Comparison of ENCODE assay signal across 24 cellular contexts in the genomic region with DNA sequence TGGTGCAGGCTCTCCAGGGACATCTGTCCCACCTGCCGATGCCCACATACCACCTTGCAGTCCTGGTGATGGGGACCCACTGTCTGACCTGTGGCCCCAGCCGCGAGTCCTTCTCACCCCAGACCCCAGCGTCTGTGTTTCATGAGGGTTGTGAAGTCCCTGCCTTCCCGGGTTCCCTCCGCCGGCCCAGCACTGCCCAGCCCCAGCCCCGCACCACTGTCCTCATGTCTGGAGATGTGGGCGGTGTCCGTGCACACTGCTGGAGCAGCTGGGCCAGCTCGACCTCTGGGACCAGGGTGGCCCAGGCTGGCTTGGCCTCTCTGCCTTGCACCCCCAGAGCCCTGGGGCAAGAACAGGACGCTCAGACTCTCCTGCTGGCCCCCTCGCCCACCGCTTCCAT.
DNase-seq lines count a peak whose midpoint lies in the region; ATAC-seq, FAIRE-seq and TF ChIP-seq lines count a peak whose summit lies in the region.
"Had no signal": no experiment of that assay in that cellular context is flagged by ENCODE, and none has a peak within 500 bp of the region (broad histone marks: within the 10 kb centered on the region; RNA-seq: fewer than 3 reads in every experiment).

No MANE protein-coding gene starts in this region.

- TF ChIP-seq EP300 in K562 (IDR thresholded peaks at IDR 0.05; ENCODE audit: low read length), result no peak
- no peak for TF ChIP-seq EP300 in neural cell (conservative IDR thresholded peaks at IDR 0.05; ENCODE audit: poor library complexity, severe bottlenecking)

- H3K27ac Mint-ChIP-seq in activated CD4-positive, alpha-beta T cell treated with anti-CD3 and anti-CD28 coated beads, Interleukin-2, amount 10 ng/mL, durations not matched to agents 7 days and 5 days, result peak overlapping the region; percentile 62
- H3K27ac Mint-ChIP-seq in GM23338, result no peak overlapping the region
- H3K27ac Mint-ChIP-seq: activated T-cell treated with anti-CD3 and anti-CD28 coated beads, Interleukin-2, amount 50 U/mL, for 72 hours had no signal

- H3K27me3 ChIP-seq in GM23338 (ENCODE audit: insufficient read depth) (no peaks in the 10 kb centered on the region), K562 (ENCODE audit: control insufficient read depth in 2 of 2, insufficient read depth in 2 of 2, low read length in 2 of 2) (no peaks in the 10 kb centered on the region), neural cell (ENCODE audit: insufficient read depth, low read depth, low read length) (no peaks in the 10 kb centered on the region), Karpas-422 (ENCODE audit: low read length) (no peaks in the 10 kb centered on the region)
- H3K27me3 ChIP-seq: heart left ventricle, uterus had no signal

- intact Hi-C loops in K562 (cut with micrococcal nuclease), result no loop called here

- H3F3A ChIP-seq in GM23338 (replicated peaks; ENCODE audit: low read depth) (no peaks in the 10 kb centered on the region; the same call in none of the 2 replicates), neural cell (ENCODE audit: insufficient read depth, low read length, poor library complexity, severe bottlenecking) (no peaks in the 10 kb centered on the region)

- H3K79me2 ChIP-seq in GM23338 (replicated peaks; ENCODE audit: insufficient read depth), result 0 out of 2 replicates have a peak, but pooled peaks cover 5% of the 10 kb centered on the region
- H3K79me2 ChIP-seq in K562 (ENCODE audit: control insufficient read depth, insufficient read depth, low read length), result peaks cover 18% of the 10 kb centered on the region; the same call in 2 of the 3 replicates
- H3K79me2 ChIP-seq in neural cell (replicated peaks; ENCODE audit: insufficient read depth, low read length), result no peaks in the 10 kb centered on the region
- no peaks in the 10 kb centered on the region for H3K79me2 ChIP-seq in Karpas-422 (ENCODE audit: low read length)

- ATAC-seq in GM23338, result no peak
- ATAC-seq in K562, result no peak
- ATAC-seq in GM21528 (IDR thresholded peaks at IDR 0.05; ENCODE audit: low FRiP score, unreplicated experiment), result no peak
- no peak for ATAC-seq in HG02884 (IDR thresholded peaks at IDR 0.05; ENCODE audit: unreplicated experiment)

- CTCF ChIA-PET in activated CD4-positive, alpha-beta T cell treated with anti-CD3 and anti-CD28 coated beads, Interleukin-2, amount 10 ng/mL, durations not matched to agents 7 days and 5 days (lab: Charles Lee), result interaction anchor here (0.5 to 1.3 kb wide), 3 partner anchors 18 to 1041 kb away, joined by 3 read pairs; no protein-coding TSS in a partner anchor
- CTCF ChIA-PET in K562 (lab: Yijun Ruan, JAX; ENCODE audit: low intra/inter-chr PET ratio), result no interaction called here

- H3K9me3 ChIP-seq in K562 (replicated peaks; ENCODE audit: control insufficient read depth, insufficient read depth, low read depth, low read length) (no peaks in the 10 kb centered on the region), neural cell (ENCODE audit: low read length) (no peaks in the 10 kb centered on the region), Karpas-422 (ENCODE audit: low read length) (no peaks in the 10 kb centered on the region)
- H3K9me3 ChIP-seq: heart left ventricle, uterus had no signal

- H3K9ac ChIP-seq in K562 (ENCODE audit: insufficient read depth in 1 of 2, low read depth in 2 of 2, low read length in 2 of 2), result peak overlapping the region in 1 of 2 experiments; percentile 66; a peak in 1 of 4 replicates
- H3K9ac ChIP-seq in neural cell (ENCODE audit: low read length), result peak overlapping the region; percentile 61
- no peak overlapping the region for H3K9ac ChIP-seq in Karpas-422 (ENCODE audit: low read length)

- H3K4me3 ChIP-seq in GM23338, result no peak overlapping the region
- H3K4me3 ChIP-seq in K562, result no peak overlapping the region
- no peak overlapping the region for H3K4me3 ChIP-seq in neural cell (ENCODE audit: low read length)
- H3K4me3 ChIP-seq in Karpas-422 (ENCODE audit: low read length), result no peak overlapping the region
- H3K4me3 ChIP-seq: heart left ventricle, SK-N-MC, smooth muscle cell, uterus had no signal

- no peak for TF ChIP-seq POLR2A in K562 (conservative IDR thresholded peaks at IDR 0.05)

- H3K36me3 Mint-ChIP-seq in activated CD4-positive, alpha-beta T cell treated with anti-CD3 and anti-CD28 coated beads, Interleukin-2, amount 10 ng/mL, durations not matched to agents 7 days and 5 days (ENCODE audit: low read depth), result no peaks in the 10 kb centered on the region
- peaks cover 5% of the 10 kb centered on the region; the same call in 1 of the 3 replicates for H3K36me3 Mint-ChIP-seq in GM23338 (ENCODE audit: low read depth)

- H3K4me1 Mint-ChIP-seq in activated CD4-positive, alpha-beta T cell treated with anti-CD3 and anti-CD28 coated beads, Interleukin-2, amount 10 ng/mL, durations not matched to agents 7 days and 5 days, result peaks cover 43% of the 10 kb centered on the region
- H3K4me1 Mint-ChIP-seq in GM23338, result peaks cover 70% of the 10 kb centered on the region

- no TSS peak for BruUV-seq in K562 (replicated peaks; lab: Mats Ljungman, UMichigan)

- H3K27ac ChIP-seq in GM23338 (ENCODE audit: low read depth), result no peak overlapping the region
- no peak overlapping the region for H3K27ac ChIP-seq in K562 (ENCODE audit: extremely low read depth, low read depth, low read length)
- no peak overlapping the region for H3K27ac ChIP-seq in neural cell (ENCODE audit: low read length)
- no peak overlapping the region for H3K27ac ChIP-seq in Karpas-422 (ENCODE audit: low read length)
- H3K27ac ChIP-seq: SK-N-MC, uterus had no signal

- POLR2A ChIA-PET in activated CD4-positive, alpha-beta T cell treated with anti-CD3 and anti-CD28 coated beads, Interleukin-2, amount 10 ng/mL, durations not matched to agents 7 days and 5 days (lab: Charles Lee), result no interaction called here
- POLR2A ChIA-PET in K562 (lab: Yijun Ruan, JAX), result interaction anchor here (0.6 to 1.3 kb wide), 3 partner anchors 19 to 449 kb away, joined by 3 to 7 read pairs (median 3); no protein-coding TSS in a partner anchor

- no peaks in the 10 kb centered on the region for H3K9me2 ChIP-seq in GM23338 (ENCODE audit: insufficient read depth)
- H3K9me2 ChIP-seq in neural cell (ENCODE audit: insufficient read depth, low read length), result no peaks in the 10 kb centered on the region
- no peaks in the 10 kb centered on the region for H3K9me2 ChIP-seq in Karpas-422 (replicated peaks; ENCODE audit: insufficient read depth, low read length)

- H3K4me1 ChIP-seq in GM23338 (ENCODE audit: insufficient read depth), result peaks cover 37% of the 10 kb centered on the region
- peaks cover 58 to 86% of the 10 kb centered on the region in 2 experiments for H3K4me1 ChIP-seq in K562 (replicated peaks in 1 of 2; ENCODE audit: control insufficient read depth in 2 of 2, insufficient read depth in 2 of 2, low read length in 2 of 2)
- peaks cover 10% of the 10 kb centered on the region for H3K4me1 ChIP-seq in Karpas-422 (ENCODE audit: low read length)

- no peaks in the 10 kb centered on the region for H3K9me3 Mint-ChIP-seq in activated CD4-positive, alpha-beta T cell treated with anti-CD3 and anti-CD28 coated beads, Interleukin-2, amount 10 ng/mL, durations not matched to agents 7 days and 5 days
- H3K9me3 Mint-ChIP-seq in GM23338, result no peaks in the 10 kb centered on the region; the same call in 2 of the 3 replicates
- H3K9me3 Mint-ChIP-seq: activated T-cell treated with anti-CD3 and anti-CD28 coated beads, Interleukin-2, amount 50 U/mL, for 72 hours had no signal

- 77% methylated on average over 12 of the region's 14 CpGs for WGBS in K562 (ENCODE audit: insufficient coverage, low coverage, missing lambda C conversion rate)

- no peak for DNase-seq in activated CD4-positive, alpha-beta T cell treated with anti-CD3 and anti-CD28 coated beads, Interleukin-2, amount 10 ng/mL, durations not matched to agents 7 days and 5 days
- no peak for DNase-seq in activated CD4-positive, alpha-beta T cell treated with anti-CD3 and anti-CD28 coated beads for 48 hours
- DNase-seq in GM23338 (ENCODE audit: low spot score) (no peak), K562 (ENCODE audit: extremely low read depth in 1 of 4, low spot score in 3 of 4) (no peak), Karpas-422 (no peak)
- DNase-seq: activated CD4-positive, CD25-positive, alpha-beta regulatory T cell treated with anti-CD3 and anti-CD28 coated beads, Interleukin-2, amount 50 U/mL, for 72 hours; Calu3; heart left ventricle; kidney glomerular epithelial cell; NCI-H1092 treated with DMSO at 0.1 percent for 48 hours; NCI-H1930; NCI-H2227 treated with DMSO at 0.1 percent for 48 hours; NCI-H69; occipital lobe; uterus had no signal

- H3K4me3 Mint-ChIP-seq in activated CD4-positive, alpha-beta T cell treated with anti-CD3 and anti-CD28 coated beads, Interleukin-2, amount 10 ng/mL, durations not matched to agents 7 days and 5 days, result no peak overlapping the region
- peak overlapping the region; percentile 53; the same call in 2 of the 3 replicates for H3K4me3 Mint-ChIP-seq in GM23338

- H3K36me3 ChIP-seq in GM23338 (ENCODE audit: insufficient read depth) (no peaks in the 10 kb centered on the region), K562 (ENCODE audit: control insufficient read depth, insufficient read depth, low read length) (no peaks in the 10 kb centered on the region), neural cell (ENCODE audit: insufficient read depth, low read length) (no peaks in the 10 kb centered on the region), Karpas-422 (ENCODE audit: insufficient read depth, low read length) (no peaks in the 10 kb centered on the region)
- H3K36me3 ChIP-seq: heart left ventricle, uterus had no signal

- H3K27me3 Mint-ChIP-seq in activated CD4-positive, alpha-beta T cell treated with anti-CD3 and anti-CD28 coated beads, Interleukin-2, amount 10 ng/mL, durations not matched to agents 7 days and 5 days, result no peaks in the 10 kb centered on the region
- H3K27me3 Mint-ChIP-seq in GM23338 (ENCODE audit: insufficient read depth, low read depth, poor library complexity), result peaks cover 20% of the 10 kb centered on the region

- H4K20me1 ChIP-seq in GM23338 (replicated peaks; ENCODE audit: insufficient read depth) (peaks cover 3% of the 10 kb centered on the region; the same call in 1 of the 2 replicates), K562 (replicated peaks; ENCODE audit: control insufficient read depth, insufficient read depth, low read length) (no peaks in the 10 kb centered on the region; the same call in 1 of the 2 replicates), neural cell (ENCODE audit: insufficient read depth) (no peaks in the 10 kb centered on the region), Karpas-422 (ENCODE audit: insufficient read depth, low read depth, low read length) (no peaks in the 10 kb centered on the region; the same call in 1 of the 2 replicates)

- no peak for TF ChIP-seq CTCF in GM23338 (conservative IDR thresholded peaks at IDR 0.05; ENCODE audit: low read depth in 2 of 2)
- TF ChIP-seq CTCF in K562 (IDR thresholded peaks at IDR 0.05 in 2 of 3, conservative IDR thresholded peaks at IDR 0.05 in 1 of 3; ENCODE audit: insufficient read depth in 2 of 3, low read depth in 1 of 3, low read length in 3 of 3), result no peak
- no peak for TF ChIP-seq CTCF in neural cell (IDR thresholded peaks at IDR 0.05; ENCODE audit: poor library complexity, severe bottlenecking)

- H2AFZ ChIP-seq in GM23338, result no peak overlapping the region
- no peak overlapping the region for H2AFZ ChIP-seq in K562 (ENCODE audit: low read depth, low read length)
- no peak overlapping the region for H2AFZ ChIP-seq in neural cell (ENCODE audit: low read depth, low read length)
- H2AFZ ChIP-seq in Karpas-422 (ENCODE audit: low read length), result no peak overlapping the region

- TF ChIP-seq RAD21 in K562 (CRISPR knock-in tag; conservative IDR thresholded peaks at IDR 0.05 in 1 of 2, IDR thresholded peaks at IDR 0.05 in 1 of 2), result no peak
- no peak for TF ChIP-seq RAD21 in neural cell (conservative IDR thresholded peaks at IDR 0.05)

- H3K9me1 ChIP-seq in K562 (ENCODE audit: control insufficient read depth, insufficient read depth, low read length), result no peaks in the 10 kb centered on the region

- H3K4me2 ChIP-seq in GM23338 (0 out of 2 replicates have a peak overlapping the region, but pooled peaks have one; percentile 69), K562 (ENCODE audit: insufficient read depth, low read length) (no peak overlapping the region), neural cell (ENCODE audit: low read length) (no peak overlapping the region), Karpas-422 (ENCODE audit: low read depth, low read length, poor library complexity, severe bottlenecking) (no peak overlapping the region)

- in situ Hi-C loops in K562 (cut with MboI), result no loop called here

- FAIRE-seq in K562 (lab: Jason Lieb, UNC), result no peak
- FAIRE-seq: A204.1, GM12892, H54 had no signal
